In genomic region chr2:200963918-200964252, GRCh38 we compare ENCODE assay signal across 8 cellular contexts. TPM values are rescaled to one million over a fixed set of nuclear protein-coding genes. Genes with fewer than 3 reads are reported as not detected.
DNase-seq lines count a peak whose midpoint lies in the region; ATAC-seq and TF ChIP-seq lines count a peak whose summit lies in the region.
"Not testable (repeated sequence)": the region's sequence is repeated elsewhere in the genome, so short reads cannot be mapped to it uniquely, and the experiment has no call there.

No MANE protein-coding gene starts in this region.

- H3K9me2 ChIP-seq in HCT116 (ENCODE audit: insufficient read depth); Loucy (replicated peaks; ENCODE audit: low read depth, low read length): not testable (repeated sequence)

- RAD21 ChIA-PET in HCT116 (lab: Charles Lee; ENCODE audit: low non-redundant PET in 1 of 2, low total read pairs in 2 of 2, uncharacterized antibody in 2 of 2, unreplicated experiment in 2 of 2), result not testable (repeated sequence)

- ATAC-seq in HCT116, result not testable (repeated sequence)

- H3K4me3 ChIP-seq in GM12864 (ENCODE audit: low read depth, low read length) (peak overlapping the region; percentile 89), HCT116 (replicated peaks in 1 of 2; ENCODE audit: low read depth in 1 of 2, low read length in 2 of 2) (peak overlapping the region; percentile 56 to 79), Loucy (ENCODE audit: low read length, poor library complexity, severe bottlenecking) (peak overlapping the region; percentile 88), duodenal mucosa (ENCODE audit: low read depth in 1 of 2, low read length in 2 of 2) (peak overlapping the region; percentile 97 to 99), iPS-18c (ENCODE audit: insufficient read depth, low read depth, low read length) (peak overlapping the region; percentile 94), neutrophil (ENCODE audit: low read depth in 1 of 2, low read length in 1 of 2) (peak overlapping the region; percentile 94 to 99), transverse colon (peak overlapping the region; percentile 53 to 84 (median 62))

- H3F3A ChIP-seq in Loucy (ENCODE audit: low read depth), result not testable (repeated sequence)

- BruUV-seq in HCT116 (replicated peaks; lab: Mats Ljungman, UMichigan), result not testable (repeated sequence)

- H3K79me2 ChIP-seq in HCT116 (ENCODE audit: insufficient read depth, low read length), result peaks cover 65% of the 10 kb centered on the region
- peaks cover 80% of the 10 kb centered on the region for H3K79me2 ChIP-seq in Loucy (ENCODE audit: insufficient read depth, low read length)

- DNase-seq in GM12864 (ENCODE audit: low read depth); HCT116 (ENCODE audit: low read depth, low spot score); activated T-cell treated with anti-CD3 and anti-CD28 coated beads, Interleukin-2, amount 50 U/mL, for 24 hours; transverse colon: not testable (repeated sequence)

- intact Hi-C loops in HCT116 (cut with micrococcal nuclease), result loop anchor here (2.0 kb wide), 1 partner anchor 195 kb away; no protein-coding TSS in a partner anchor
- intact Hi-C loops in transverse colon (cut with DNase I; ENCODE audit: low total_unique reads), result not testable (repeated sequence)

- H3K4me1 ChIP-seq in HCT116 (ENCODE audit: control insufficient read depth in 1 of 2, insufficient read depth in 2 of 2, low read length in 2 of 2), result peaks cover 12 to 49% of the 10 kb centered on the region in 2 experiments
- H3K4me1 ChIP-seq in Loucy (ENCODE audit: insufficient read depth, low read length, poor library complexity, severe bottlenecking), result peaks cover 77% of the 10 kb centered on the region
- H3K4me1 ChIP-seq in duodenal mucosa (ENCODE audit: control insufficient read depth in 1 of 2, insufficient read depth in 2 of 2, low read length in 2 of 2), result peaks cover 27 to 34% of the 10 kb centered on the region in 2 donors
- peaks cover 43% of the 10 kb centered on the region in 2 experiments for H3K4me1 ChIP-seq in neutrophil (ENCODE audit: control insufficient read depth in 1 of 2, insufficient read depth in 1 of 2, low read depth in 1 of 2, low read length in 1 of 2)
- peaks cover 16 to 67% (median 35%) of the 10 kb centered on the region in 4 donors for H3K4me1 ChIP-seq in transverse colon

- not testable (repeated sequence) for TF ChIP-seq RAD21 in HCT116 (IDR thresholded peaks at IDR 0.05; ENCODE audit: low read depth)

- H3K27ac ChIP-seq in HCT116 (ENCODE audit: low read depth, low read length) (peak overlapping the region; percentile 93), duodenal mucosa (ENCODE audit: low read depth, low read length) (peak overlapping the region; percentile 86), neutrophil (peak overlapping the region; percentile 88), transverse colon (peak overlapping the region; percentile 87 to 93 (median 91))

- 32 to 51% methylated on average over 7 to 21 of the region's 21 CpGs for WGBS in transverse colon (ENCODE audit: low coverage in 1 of 2), 2 donors

- POLR2A ChIA-PET in HCT116 (lab: Charles Lee), result interaction anchor here (0.7 to 2.5 kb wide), 5 partner anchors 11 to 186 kb away, joined by 3 to 12 read pairs (median 4); no protein-coding TSS in a partner anchor

- H3K9me3 Mint-ChIP-seq in activated T-cell treated with anti-CD3 and anti-CD28 coated beads, Interleukin-2, amount 50 U/mL, for 24 hours, result not testable (repeated sequence)

- peak overlapping the region; percentile 81 for H3K9ac ChIP-seq in HCT116 (ENCODE audit: low read length)
- H3K9ac ChIP-seq in Loucy (ENCODE audit: low read depth, low read length, poor library complexity, severe bottlenecking), result peak overlapping the region; percentile 91
- peak overlapping the region; percentile 72 to 90 for H3K9ac ChIP-seq in duodenal mucosa (ENCODE audit: low read depth in 1 of 2, low read length in 2 of 2)

- not testable (repeated sequence) for H3K36me3 ChIP-seq in HCT116 (ENCODE audit: control insufficient read depth in 1 of 2, insufficient read depth in 2 of 2, low read length in 2 of 2); Loucy (ENCODE audit: insufficient read depth, low read length); duodenal mucosa (ENCODE audit: control insufficient read depth in 1 of 2, insufficient read depth in 2 of 2, low read length in 2 of 2); neutrophil; transverse colon

- peak overlapping the region; percentile 69 for H3K4me2 ChIP-seq in HCT116 (ENCODE audit: low read length)
- H3K4me2 ChIP-seq in Loucy (ENCODE audit: low read depth, low read length, poor library complexity, severe bottlenecking), result peak overlapping the region; percentile 83

- in situ Hi-C loops in transverse colon (cut with MboI; ENCODE audit: low pct_ligation_motif_present in 1 of 4, low pct_unique_long_range_greater_than_20kb in 1 of 4, low sequenced_read_pairs in 3 of 4), result loop anchor here in 2 of 4 donors (25.0 kb wide), 1 partner anchor 98 kb away; the partner anchor contains the start of genes HYCC2 (in 2 of the 2) and NDUFB3 (in 2 of the 2)

- not testable (repeated sequence) for H3K27me3 Mint-ChIP-seq in activated T-cell treated with anti-CD3 and anti-CD28 coated beads, Interleukin-2, amount 50 U/mL, for 24 hours

- H3K36me3 Mint-ChIP-seq in activated T-cell treated with anti-CD3 and anti-CD28 coated beads, Interleukin-2, amount 50 U/mL, for 24 hours (ENCODE audit: low read depth), result peaks cover 56% of the 10 kb centered on the region

- TF ChIP-seq CTCF in GM12864 (IDR thresholded peaks at IDR 0.05; ENCODE audit: low read depth, low read length, missing control alignments); HCT116 (IDR thresholded peaks at IDR 0.05 in 2 of 3, conservative IDR thresholded peaks at IDR 0.05 in 1 of 3; ENCODE audit: borderline replicate concordance in 1 of 3, insufficient read depth in 1 of 3, low read depth in 2 of 3, low read length in 2 of 3); Loucy (conservative IDR thresholded peaks at IDR 0.05; ENCODE audit: low read length); neutrophil (IDR thresholded peaks at IDR 0.05); transverse colon (IDR thresholded peaks at IDR 0.05): not testable (repeated sequence)

- H3K27me3 ChIP-seq in HCT116 (ENCODE audit: insufficient read depth, low read length); Loucy (ENCODE audit: insufficient read depth, low read length, poor library complexity, severe bottlenecking); duodenal mucosa (ENCODE audit: control insufficient read depth in 1 of 2, insufficient read depth in 2 of 2, low read length in 2 of 2); neutrophil; transverse colon: not testable (repeated sequence)

- H3K27ac Mint-ChIP-seq in activated T-cell treated with anti-CD3 and anti-CD28 coated beads, Interleukin-2, amount 50 U/mL, for 24 hours, result peak overlapping the region; percentile 99

- TF ChIP-seq EP300 in transverse colon (IDR thresholded peaks at IDR 0.05; ENCODE audit: low read depth), result not testable (repeated sequence)

- CTCF ChIA-PET in HCT116 (lab: Charles Lee), result interaction anchor here (0.7 to 2.3 kb wide), 10 partner anchors 10 to 269 kb away, joined by 3 to 8 read pairs (median 5); partner anchors contain the start of genes CASP10, NIF3L1 and PPIL3

- not testable (repeated sequence) for H4K20me1 ChIP-seq in HCT116 (ENCODE audit: insufficient read depth)
- peaks cover 39% of the 10 kb centered on the region for H4K20me1 ChIP-seq in Loucy (ENCODE audit: insufficient read depth, low read length, poor library complexity, severe bottlenecking)

- not testable (repeated sequence) for H3K9me3 ChIP-seq in HCT116 (ENCODE audit: control insufficient read depth in 1 of 2, insufficient read depth in 1 of 2, low read depth in 1 of 2, low read length in 2 of 2); Loucy (ENCODE audit: insufficient read depth, low read depth, low read length); duodenal mucosa (ENCODE audit: control insufficient read depth in 1 of 2, low read length in 2 of 2); iPS-18c (ENCODE audit: control insufficient read depth, insufficient read depth, low read length); neutrophil; transverse colon

- H2AFZ ChIP-seq in HCT116 (ENCODE audit: low read depth, low read length, poor library complexity, severe bottlenecking), result not testable (repeated sequence)
- peak overlapping the region; percentile 97 for H2AFZ ChIP-seq in Loucy (ENCODE audit: low read length)

- peak overlapping the region; percentile 90 for H3K4me3 Mint-ChIP-seq in activated T-cell treated with anti-CD3 and anti-CD28 coated beads, Interleukin-2, amount 50 U/mL, for 24 hours

- not testable (repeated sequence) for TF ChIP-seq POLR2A in HCT116 (IDR thresholded peaks at IDR 0.05; ENCODE audit: borderline replicate concordance, extremely low read depth, insufficient read depth, insufficient read length); transverse colon (IDR thresholded peaks at IDR 0.05)

- H3K4me1 Mint-ChIP-seq in activated T-cell treated with anti-CD3 and anti-CD28 coated beads, Interleukin-2, amount 50 U/mL, for 24 hours (ENCODE audit: low read depth), result peaks cover 68% of the 10 kb centered on the region

TF ChIP-seq in HCT116, 20 proteins besides CTCF, POLR2A, EP300 and RAD21:
- TF ChIP-seq CBX3 (IDR thresholded peaks at IDR 0.05; ENCODE audit: low read depth) (peak; percentile 14), SRF (IDR thresholded peaks at IDR 0.05; ENCODE audit: low read depth) (0 out of 2 replicates have a peak, but pooled peaks have one; percentile 10)

RNA-seq across cellular contexts. Expression of gene ORC2, which starts 0.4 kb away (rescaled TPM):
- total RNA-seq in HCT116 (2021; ENCODE audit: unreplicated experiment) (51.9 TPM), transverse colon (10 to 100 TPM; 15.1 to 30.5 (median 20.8) TPM)
- 9.1 and 16.3 TPM in 2 replicates for polyA plus RNA-seq in HCT116 (2012)
